ENCODE assay signal across 40 cellular contexts in genomic region chr1:26882696-26883095, GRCh38. TPM values are rescaled to one million over a fixed set of nuclear protein-coding genes. Genes with fewer than 3 reads are reported as not detected.
"Had no signal": no experiment of that assay in that cellular context is flagged by ENCODE, and none has a peak within 500 bp of the region (broad histone marks: within the 10 kb centered on the region; RNA-seq: fewer than 3 reads in every experiment).

No MANE protein-coding gene starts in this region.

- H3K36me3 ChIP-seq: ovary had no signal

- H3K4me1 ChIP-seq: psoas muscle had no signal

- H3K27me3 ChIP-seq: brain microvascular endothelial cell, ovary, sigmoid colon had no signal

- H3K4me3 Mint-ChIP-seq: activated naive CD4-positive, alpha-beta T cell treated with anti-CD3 and anti-CD28 coated beads, Interleukin-2, amount 50 U/mL, for 24 hours; activated T-cell treated with anti-CD3 and anti-CD28 coated beads, Interleukin-2, amount 50 U/mL, for 4 hours; activated T-helper 17 cell treated with anti-CD3 and anti-CD28 coated beads, Interleukin-2, amount 50 U/mL, for 72 hours; effector memory CD8-positive, alpha-beta T cell; mesothelial cell of epicardium; naive B cell; nephron progenitor cell; T-helper 1 cell treated with Interleukin-12 subunit alpha and Interleukin-12 subunit beta and Interleukin-4 antibody, amounts not matched to agents 30 μg/mL and 1 μg/mL, for 36 hours had no signal

- H3K27ac ChIP-seq: brain microvascular endothelial cell, ovary, psoas muscle, sigmoid colon, thoracic aorta, VCaP had no signal

- DNase-seq: activated CD4-positive, alpha-beta T cell treated with anti-CD3 and anti-CD28 coated beads for 4 hours; activated CD4-positive, alpha-beta T cell treated with anti-CD3 and anti-CD28 coated beads, Interleukin-2, amount 50 U/mL, for 4 hours; activated CD8-positive, alpha-beta memory T cell treated with anti-CD3 and anti-CD28 coated beads, Interleukin-2, amount 50 U/mL, for 4 hours; activated gamma-delta T cell treated with Interleukin-2 at 50 U/mL for 16 hours; activated T-cell treated with anti-CD3 and anti-CD28 coated beads, Interleukin-2, amount 50 U/mL, for 4 hours; brain microvascular endothelial cell; cortex of kidney; effector memory CD8-positive, alpha-beta T cell; hippocampal formation; left colon; mammary epithelial cell; naive B cell; nephron progenitor cell; ovary; psoas muscle; sigmoid colon; small intestine; stimulated activated CD4-positive, alpha-beta T cell treated with anti-CD3 and anti-CD28 coated beads, Interleukin-1b, Interleukin-23, amount 100 ng/mL, for 48 hours; stimulated activated CD4-positive, alpha-beta T cell treated with anti-CD3 and anti-CD28 coated beads, Interleukin-4, amount 100 ng/mL, for 4 hours; stimulated activated CD8-positive, alpha-beta memory T cell treated with anti-CD3 and anti-CD28 coated beads, Interleukin-4, amount 100 ng/mL, for 48 hours; stimulated activated naive CD4-positive, alpha-beta T cell; SW 1271; T-helper 9 cell; trophoblast cell had no signal

- ATAC-seq: activated T-cell treated with anti-CD3 and anti-CD28 coated beads, Interleukin-2, amount 50 U/mL, for 4 hours; activated T-helper 17 cell treated with anti-CD3 and anti-CD28 coated beads, Interleukin-2, amount 50 U/mL, for 72 hours; effector memory CD8-positive, alpha-beta T cell; left colon; psoas muscle had no signal

- H3K4me3 ChIP-seq: ovary, psoas muscle, sigmoid colon, thoracic aorta had no signal

- H3K4me1 Mint-ChIP-seq: nephron progenitor cell had no signal

- H3K27ac Mint-ChIP-seq: activated naive CD4-positive, alpha-beta T cell treated with anti-CD3 and anti-CD28 coated beads, Interleukin-2, amount 50 U/mL, for 24 hours; activated T-helper 17 cell treated with anti-CD3 and anti-CD28 coated beads, Interleukin-2, amount 50 U/mL, for 72 hours; mesothelial cell of epicardium; naive B cell; nephron progenitor cell; T-helper 1 cell treated with Interleukin-12 subunit alpha and Interleukin-12 subunit beta and Interleukin-4 antibody, amounts not matched to agents 30 μg/mL and 1 μg/mL, for 36 hours had no signal

- H3K9me3 Mint-ChIP-seq: activated naive CD4-positive, alpha-beta T cell treated with anti-CD3 and anti-CD28 coated beads, Interleukin-2, amount 50 U/mL, for 24 hours; activated T-cell treated with anti-CD3 and anti-CD28 coated beads, Interleukin-2, amount 50 U/mL, for 4 hours; activated T-helper 17 cell treated with anti-CD3 and anti-CD28 coated beads, Interleukin-2, amount 50 U/mL, for 72 hours; effector memory CD8-positive, alpha-beta T cell; mesothelial cell of epicardium; naive B cell; nephron progenitor cell; T-helper 1 cell treated with Interleukin-12 subunit alpha and Interleukin-12 subunit beta and Interleukin-4 antibody, amounts not matched to agents 30 μg/mL and 1 μg/mL, for 36 hours had no signal

- H3K27me3 Mint-ChIP-seq: activated naive CD4-positive, alpha-beta T cell treated with anti-CD3 and anti-CD28 coated beads, Interleukin-2, amount 50 U/mL, for 24 hours; activated T-helper 17 cell treated with anti-CD3 and anti-CD28 coated beads, Interleukin-2, amount 50 U/mL, for 72 hours; effector memory CD8-positive, alpha-beta T cell; naive B cell had no signal

- H3K9me3 ChIP-seq: ovary, psoas muscle, sigmoid colon, thoracic aorta had no signal

RNA-seq across cellular contexts. Expression of gene SFN, which starts 19.7 kb away (rescaled TPM):
- total RNA-seq: cardiac septum, chondrocyte, fibroblast of lung, subcutaneous adipose tissue had no signal

RNA-seq across cellular contexts. Expression of gene NR0B2, which starts 31.1 kb away (rescaled TPM):
- total RNA-seq: activated CD8-positive, alpha-beta memory T cell treated with anti-CD3 and anti-CD28 coated beads for 36 hours; activated T-cell treated with anti-CD3 and anti-CD28 coated beads, Interleukin-2, amount 50 U/mL, for 4 hours; activated T-helper 17 cell treated with anti-CD3 and anti-CD28 coated beads, Interleukin-2, amount 50 U/mL, for 72 hours; astrocyte; chondrocyte; endothelial cell of umbilical vein; fibroblast of lung; fibroblast of villous mesenchyme; mammary epithelial cell; mesothelial cell of epicardium; sigmoid colon; subcutaneous adipose tissue; thoracic aorta had no signal
- polyA plus RNA-seq: endothelial cell of umbilical vein, esophagus, fibroblast of lung, keratinocyte, mammary epithelial cell had no signal
